Comparison of ENCODE assay signal across 8 cellular contexts in the genomic region with DNA sequence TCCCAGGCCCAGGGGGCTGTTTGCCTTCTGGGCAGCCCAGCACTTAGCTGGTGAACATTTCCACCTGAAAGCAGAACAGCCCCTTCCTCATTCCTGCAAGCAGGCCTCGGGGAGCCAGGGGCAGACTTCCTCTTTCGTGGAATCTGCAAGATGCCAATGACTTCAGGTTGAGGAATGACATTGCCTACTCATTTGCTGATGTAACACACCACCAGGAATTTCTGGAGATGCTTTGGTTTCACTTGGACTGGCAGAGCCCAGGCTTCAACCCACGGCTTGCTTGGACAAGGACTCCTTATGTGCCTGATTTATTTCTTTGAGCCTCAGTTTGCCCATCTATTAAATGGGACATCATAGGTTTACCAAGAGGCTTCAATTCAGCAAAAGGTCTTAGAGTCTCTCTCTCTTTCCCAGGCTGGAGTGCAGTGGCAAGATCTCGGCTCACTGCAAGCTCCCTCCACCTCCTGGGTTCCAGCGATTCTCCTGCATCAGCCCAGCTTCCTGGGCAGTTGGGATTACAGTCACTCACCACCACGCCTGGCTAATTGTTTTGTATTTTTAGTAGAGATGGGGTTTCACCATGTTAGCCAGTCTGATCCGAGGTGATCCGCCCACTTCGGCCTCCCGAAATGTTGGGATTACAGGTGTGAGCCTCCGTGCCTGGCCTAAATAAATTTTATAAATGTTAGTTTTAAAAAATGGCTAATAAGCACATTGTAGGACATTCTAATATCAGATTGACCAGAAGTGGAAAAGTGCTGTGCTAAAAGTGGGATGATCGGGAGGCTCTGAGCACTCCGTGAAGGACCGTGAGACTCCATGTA. TPM values are rescaled to one million over a fixed set of nuclear protein-coding genes. Genes with fewer than 3 reads are reported as not detected.
DNase-seq lines count a peak whose midpoint lies in the region; ATAC-seq and TF ChIP-seq lines count a peak whose summit lies in the region.

No MANE protein-coding gene starts in this region.

- peaks cover 14% of the 10 kb centered on the region for H3K36me3 Mint-ChIP-seq in stimulated activated naive CD8-positive, alpha-beta T cell treated with anti-CD3 and anti-CD28 coated beads, Interleukin-15, Interleukin-2, amounts not matched to agents 100 ng/mL and 50 ng/mL, for 24 hours (ENCODE audit: low read depth)
- H3K36me3 Mint-ChIP-seq in activated naive CD8-positive, alpha-beta T cell: peaks cover 5% of the 10 kb centered on the region
- H3K36me3 Mint-ChIP-seq in nephron progenitor cell (ENCODE audit: low read depth): no peaks in the 10 kb centered on the region

- peak overlapping the region; percentile 88 for H3K4me3 Mint-ChIP-seq in stimulated activated naive CD8-positive, alpha-beta T cell treated with anti-CD3 and anti-CD28 coated beads, Interleukin-15, Interleukin-2, amounts not matched to agents 100 ng/mL and 50 ng/mL, for 24 hours
- peak overlapping the region; percentile 92 for H3K4me3 Mint-ChIP-seq in activated naive CD8-positive, alpha-beta T cell
- no peak overlapping the region for H3K4me3 Mint-ChIP-seq in nephron progenitor cell

- H3K27ac ChIP-seq in body of pancreas: peak overlapping the region in 2 of 4 donors; percentile 59 to 65

- ATAC-seq in stimulated activated naive CD8-positive, alpha-beta T cell treated with anti-CD3 and anti-CD28 coated beads, Interleukin-15, Interleukin-2, amounts not matched to agents 100 U/mL and 50 U/mL, for 24 hours: no peak
- ATAC-seq in left lobe of liver (no peak), body of pancreas (no peak), GM18520 (IDR thresholded peaks at IDR 0.05; ENCODE audit: unreplicated experiment) (no peak)

- peaks cover 69% of the 10 kb centered on the region for H3K4me1 Mint-ChIP-seq in stimulated activated naive CD8-positive, alpha-beta T cell treated with anti-CD3 and anti-CD28 coated beads, Interleukin-15, Interleukin-2, amounts not matched to agents 100 ng/mL and 50 ng/mL, for 24 hours (ENCODE audit: low read depth)
- peaks cover 66% of the 10 kb centered on the region for H3K4me1 Mint-ChIP-seq in activated naive CD8-positive, alpha-beta T cell (ENCODE audit: low read depth)
- H3K4me1 Mint-ChIP-seq in nephron progenitor cell: peaks cover 38% of the 10 kb centered on the region

- no peak for DNase-seq in stimulated activated naive CD8-positive, alpha-beta T cell treated with anti-CD3 and anti-CD28 coated beads, Interleukin-15, Interleukin-2, amounts not matched to agents 100 U/mL and 50 U/mL, for 24 hours
- DNase-seq in left lobe of liver (ENCODE audit: low spot score): peak; percentile 43
- DNase-seq in body of pancreas: no peak
- no peak for DNase-seq in KG1 (lab: John Stamatoyannopoulos, UW)
- DNase-seq in nephron progenitor cell: no peak

- 56 to 59% methylated on average over 11 to 14 of the region's 14 CpGs for WGBS in body of pancreas, 2 donors

- H3K27me3 ChIP-seq in body of pancreas: no peaks in the 10 kb centered on the region

- H3K27ac Mint-ChIP-seq in stimulated activated naive CD8-positive, alpha-beta T cell treated with anti-CD3 and anti-CD28 coated beads, Interleukin-15, Interleukin-2, amounts not matched to agents 100 ng/mL and 50 ng/mL, for 24 hours: peak overlapping the region; percentile 88
- H3K27ac Mint-ChIP-seq in activated naive CD8-positive, alpha-beta T cell: peak overlapping the region; percentile 90
- H3K27ac Mint-ChIP-seq in nephron progenitor cell: no peak overlapping the region

- H3K9me3 Mint-ChIP-seq in stimulated activated naive CD8-positive, alpha-beta T cell treated with anti-CD3 and anti-CD28 coated beads, Interleukin-15, Interleukin-2, amounts not matched to agents 100 ng/mL and 50 ng/mL, for 24 hours: no peaks in the 10 kb centered on the region
- H3K9me3 Mint-ChIP-seq in activated naive CD8-positive, alpha-beta T cell (ENCODE audit: low read depth): no peaks in the 10 kb centered on the region
- H3K9me3 Mint-ChIP-seq in nephron progenitor cell: no peaks in the 10 kb centered on the region

- TF ChIP-seq CTCF in body of pancreas (IDR thresholded peaks at IDR 0.05): no peak
- TF ChIP-seq CTCF in nephron progenitor cell (IDR thresholded peaks at IDR 0.05): no peak

- no peaks in the 10 kb centered on the region for H3K27me3 Mint-ChIP-seq in stimulated activated naive CD8-positive, alpha-beta T cell treated with anti-CD3 and anti-CD28 coated beads, Interleukin-15, Interleukin-2, amounts not matched to agents 100 ng/mL and 50 ng/mL, for 24 hours
- no peaks in the 10 kb centered on the region for H3K27me3 Mint-ChIP-seq in activated naive CD8-positive, alpha-beta T cell
- H3K27me3 Mint-ChIP-seq in nephron progenitor cell (ENCODE audit: low read depth, poor library complexity): peaks cover 8% of the 10 kb centered on the region

- intact Hi-C loops in body of pancreas (cut with DNase I): no loop called here

- H3K9me3 ChIP-seq in body of pancreas: no peaks in the 10 kb centered on the region

- no peak for TF ChIP-seq POLR2A in body of pancreas (IDR thresholded peaks at IDR 0.05)

- H3K36me3 ChIP-seq in body of pancreas (replicated peaks in 1 of 2; ENCODE audit: insufficient read depth in 1 of 2, low read depth in 2 of 2): no peaks in the 10 kb centered on the region

- no peak overlapping the region for H3K4me3 ChIP-seq in body of pancreas

- no peaks in the 10 kb centered on the region for H3K4me1 ChIP-seq in body of pancreas

RNA-seq across cellular contexts. Expression of gene NLRP1, which starts 0.9 kb away (rescaled TPM):
- total RNA-seq in left lobe of liver (2.6 TPM), body of pancreas (10 to 100 TPM in 1 of 2 donors, 1 to 10 TPM in 1; 8.9 to 14.3 TPM)
